Comparison of ENCODE assay signal across 1 cellular context in the genomic region with DNA sequence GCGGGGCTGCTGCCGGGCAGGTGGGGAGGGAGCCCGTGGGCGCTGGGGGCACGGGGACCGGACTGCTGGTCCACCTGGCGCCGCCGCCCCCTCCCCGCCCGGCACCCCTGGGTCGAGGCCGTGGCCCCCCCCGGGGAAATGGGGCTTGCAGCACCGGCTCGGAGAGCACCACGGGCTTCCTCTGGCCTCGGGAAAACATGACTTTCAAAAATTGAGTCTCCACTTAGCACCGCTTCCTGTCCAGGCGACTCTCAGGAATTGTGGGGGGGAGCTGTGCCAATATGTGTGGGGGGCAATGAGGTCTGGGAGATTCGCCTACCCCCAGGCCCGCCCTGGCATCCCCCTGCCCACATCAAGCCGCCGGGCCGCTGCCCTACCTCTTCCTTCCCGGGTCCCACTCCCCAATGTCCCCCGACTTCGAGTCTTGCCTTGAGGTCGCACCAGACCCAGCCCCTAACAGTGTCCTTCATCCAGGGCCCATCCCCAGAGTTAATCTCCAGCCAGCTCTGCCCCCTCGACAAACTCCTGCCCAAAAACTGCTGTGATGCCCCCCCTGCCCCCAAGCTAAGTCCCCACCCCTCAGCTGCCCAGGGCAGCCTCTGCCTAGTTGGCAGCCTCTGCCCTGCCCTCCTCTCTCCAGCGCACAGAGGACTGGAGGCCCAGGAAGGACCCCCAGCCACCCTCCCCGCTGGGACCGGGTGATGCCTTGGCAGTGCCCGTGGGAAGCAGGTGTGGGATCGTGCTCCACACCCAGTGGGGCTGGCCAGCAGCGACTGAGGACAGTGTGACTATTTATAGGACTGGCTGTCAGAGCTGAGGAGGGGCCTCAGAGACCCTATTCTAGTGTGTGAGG.
TF ChIP-seq lines count a peak whose summit lies in the region.

No MANE protein-coding gene starts in this region.

TF ChIP-seq in IMR-90, 13 proteins besides CTCF, POLR2A, EP300 and RAD21 (continued from another document):
- TF ChIP-seq, protein P1, sequence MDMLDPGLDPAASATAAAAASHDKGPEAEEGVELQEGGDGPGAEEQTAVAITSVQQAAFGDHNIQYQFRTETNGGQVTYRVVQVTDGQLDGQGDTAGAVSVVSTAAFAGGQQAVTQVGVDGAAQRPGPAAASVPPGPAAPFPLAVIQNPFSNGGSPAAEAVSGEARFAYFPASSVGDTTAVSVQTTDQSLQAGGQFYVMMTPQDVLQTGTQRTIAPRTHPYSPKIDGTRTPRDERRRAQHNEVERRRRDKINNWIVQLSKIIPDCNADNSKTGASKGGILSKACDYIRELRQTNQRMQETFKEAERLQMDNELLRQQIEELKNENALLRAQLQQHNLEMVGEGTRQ (IDR thresholded peaks at IDR 0.05; ENCODE audit: low read depth, low read length), result no peak
- TF ChIP-seq CHD1 (IDR thresholded peaks at IDR 0.05; ENCODE audit: low read depth, low read length) (no peak), BHLHE40 (IDR thresholded peaks at IDR 0.05; ENCODE audit: low read depth, low read length) (no peak)
